In the genomic region with DNA sequence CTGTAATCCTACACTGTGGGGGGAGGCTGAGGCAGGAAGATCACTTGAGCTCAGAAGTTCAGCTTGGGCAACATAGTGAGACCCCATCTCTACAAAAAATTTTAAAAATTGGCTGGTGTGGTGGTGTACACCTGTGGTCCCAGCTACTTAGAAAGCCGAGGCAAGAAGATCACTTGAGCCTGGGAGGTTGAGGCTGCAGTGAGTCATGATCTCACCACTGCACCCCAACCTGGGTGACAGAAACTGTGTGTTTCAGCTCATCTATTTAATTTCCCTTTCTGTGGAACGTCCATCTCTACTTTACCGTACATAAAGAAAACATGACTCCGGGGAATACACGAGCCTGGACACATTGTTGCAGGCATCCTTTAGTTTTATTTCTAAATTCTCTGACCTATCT, we compare ENCODE assay signal across 34 cellular contexts.
"Had no signal": no experiment of that assay in that cellular context is flagged by ENCODE, and none has a peak within 500 bp of the region (broad histone marks: within the 10 kb centered on the region; RNA-seq: fewer than 3 reads in every experiment).

No MANE protein-coding gene starts in this region.

- H3K36me3 ChIP-seq: MG63 had no signal

- H3K27me3 ChIP-seq: MG63 had no signal

- DNase-seq: Karpas-422, KG1, MG63, MM.1S, MV-4-11, NCI-H1048, NCI-H1092, NCI-H1092 treated with DMSO at 0.1 percent for 48 hours, NCI-H1105, NCI-H1105 treated with DMSO at 0.1 percent for 48 hours, NCI-H1417, NCI-H1417 treated with DMSO at 0.1 percent for 48 hours, NCI-H1436, NCI-H1436 treated with DMSO at 0.1 percent for 48 hours, NCI-H146, NCI-H1694, NCI-H1694 treated with DMSO at 0.1 percent for 48 hours, NCI-H187, NCI-H187 treated with DMSO at 0.1 percent for 48 hours, NCI-H1930, NCI-H2029, NCI-H2029 treated with DMSO at 0.1 percent for 48 hours, NCI-H2081, NCI-H2081 treated with DMSO at 0.1 percent for 48 hours, NCI-H2107, NCI-H2171, NCI-H2171 treated with DMSO at 0.1 percent for 48 hours, NCI-H226, NCI-H345, NCI-H446, NCI-H446 treated with DMSO at 0.1 percent for 48 hours, NCI-H510A, NCI-H510A treated with DMSO at 0.1 percent for 48 hours had no signal

- H3K9ac ChIP-seq: KMS-11 had no signal

- H3K4me2 ChIP-seq: KMS-11 had no signal

- H3K9me3 ChIP-seq: MG63 had no signal

- H3K4me3 ChIP-seq: MG63 had no signal

- H3K27ac ChIP-seq: KMS-11 had no signal
